ENCODE assay signal across 18 cellular contexts in the genomic region with DNA sequence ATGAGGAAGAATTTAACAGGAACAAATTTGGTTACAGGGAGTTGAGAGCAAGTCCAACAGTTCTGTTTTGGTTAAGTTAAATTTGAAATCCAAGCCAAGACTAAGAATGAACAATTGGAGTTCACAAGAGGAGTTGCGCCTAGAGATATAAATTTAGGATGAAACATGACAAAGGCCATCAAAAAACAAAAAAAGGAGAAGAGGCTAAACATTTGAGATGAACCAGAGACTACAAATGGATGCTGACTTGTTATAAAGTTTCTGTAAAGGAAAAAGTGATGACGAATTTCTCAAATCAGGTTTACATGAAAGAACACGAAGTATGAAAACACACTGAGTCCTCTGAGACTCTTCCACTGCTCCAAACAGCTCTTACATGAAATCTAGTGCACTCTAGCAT.
DNase-seq lines count a peak whose midpoint lies in the region; ATAC-seq and TF ChIP-seq lines count a peak whose summit lies in the region.
"Had no signal": no experiment of that assay in that cellular context is flagged by ENCODE, and none has a peak within 500 bp of the region (broad histone marks: within the 10 kb centered on the region; RNA-seq: fewer than 3 reads in every experiment).

No MANE protein-coding gene starts in this region.

- no peaks in the 10 kb centered on the region for H3K9me2 ChIP-seq in GM23338 (ENCODE audit: insufficient read depth)

- H3K27me3 Mint-ChIP-seq in GM23338 (ENCODE audit: insufficient read depth, low read depth, poor library complexity) = no peaks in the 10 kb centered on the region
- no peaks in the 10 kb centered on the region for H3K27me3 Mint-ChIP-seq in WTC11 (ENCODE audit: low read depth)
- H3K27me3 Mint-ChIP-seq: B cell; CD4-positive, alpha-beta T cell had no signal

- H3K27me3 ChIP-seq in GM23338 (ENCODE audit: insufficient read depth) (no peaks in the 10 kb centered on the region), stomach smooth muscle (ENCODE audit: control insufficient read depth in 1 of 2, insufficient read depth in 2 of 2, low read length in 2 of 2) (no peaks in the 10 kb centered on the region)
- H3K27me3 ChIP-seq: BLaER1 treated with 17β-estradiol and CSF1 and Interleukin-3, amounts not matched to agents 10 nM and 100 nM had no signal

- DNase-seq in GM23338 (ENCODE audit: low spot score) = no peak
- no peak for DNase-seq in WTC11 (ENCODE audit: low spot score)
- no peak for DNase-seq in inferior parietal cortex (ENCODE audit: extremely low spot score)
- no peak for DNase-seq in GM10266 (ENCODE audit: extremely low spot score)
- DNase-seq: AML-193; Caco-2; Calu3; CD4-positive, alpha-beta T cell; CD8-positive, alpha-beta T cell; DMS79 treated with DMSO at 0.1 percent for 48 hours; GF-D8 had no signal

- H2AFZ ChIP-seq in GM23338 = no peak overlapping the region

- no peaks in the 10 kb centered on the region for H3K9me3 ChIP-seq in stomach smooth muscle (ENCODE audit: control insufficient read depth in 2 of 2, low read length in 2 of 2)
- H3K9me3 ChIP-seq: A549; BLaER1 treated with 17β-estradiol and CSF1 and Interleukin-3, amounts not matched to agents 10 nM and 100 nM; Caco-2 had no signal

- no peaks in the 10 kb centered on the region for H3K9me3 Mint-ChIP-seq in GM23338
- no peaks in the 10 kb centered on the region for H3K9me3 Mint-ChIP-seq in WTC11
- H3K9me3 Mint-ChIP-seq: CD4-positive, alpha-beta T cell; CD8-positive, alpha-beta T cell had no signal

- TF ChIP-seq CTCF in GM23338 (conservative IDR thresholded peaks at IDR 0.05; ENCODE audit: low read depth in 2 of 2) (no peak), WTC11 (IDR thresholded peaks at IDR 0.05) (no peak), GM10266 (IDR thresholded peaks at IDR 0.05; ENCODE audit: control insufficient read depth, insufficient read depth, low read depth, missing control alignments) (no peak)

- H3K4me3 ChIP-seq in GM23338 (no peak overlapping the region), stomach smooth muscle (ENCODE audit: low read length in 2 of 2) (no peak overlapping the region)
- H3K4me3 ChIP-seq: A549; BLaER1 treated with 17β-estradiol and CSF1 and Interleukin-3, amounts not matched to agents 10 nM and 100 nM; GM12878 had no signal

- H3K4me1 ChIP-seq in GM23338 (ENCODE audit: insufficient read depth) = peaks cover 26% of the 10 kb centered on the region
- no peaks in the 10 kb centered on the region for H3K4me1 ChIP-seq in stomach smooth muscle (ENCODE audit: control insufficient read depth, insufficient read depth, low read length)
- H3K4me1 ChIP-seq: A549; BLaER1 treated with 17β-estradiol and CSF1 and Interleukin-3, amounts not matched to agents 10 nM and 100 nM; Caco-2 had no signal

- no peak overlapping the region for H3K27ac ChIP-seq in GM23338 (ENCODE audit: low read depth)
- H3K27ac ChIP-seq in stomach smooth muscle (ENCODE audit: low read length) = peak overlapping the region; percentile 46
- H3K27ac ChIP-seq: 22Rv1; A549; BLaER1 treated with 17β-estradiol and CSF1 and Interleukin-3, amounts not matched to agents 10 nM and 100 nM; C4-2B had no signal

- H3K4me3 Mint-ChIP-seq in GM23338 (no peak overlapping the region), WTC11 (no peak overlapping the region)
- H3K4me3 Mint-ChIP-seq: B cell; CD4-positive, alpha-beta T cell; CD8-positive, alpha-beta T cell had no signal

- H3K27ac Mint-ChIP-seq in GM23338 (peak overlapping the region; percentile 16; the same call in 1 of the 2 replicates), WTC11 (peak overlapping the region; percentile 48)
- H3K27ac Mint-ChIP-seq: B cell; CD4-positive, alpha-beta T cell; CD8-positive, alpha-beta T cell had no signal

- CTCF ChIA-PET in WTC11 (lab: Charles Lee) = no interaction called here

- H3F3A ChIP-seq in GM23338 (replicated peaks; ENCODE audit: low read depth) = no peaks in the 10 kb centered on the region

- peak overlapping the region in 1 of 2 donors; percentile 3 for H3K9ac ChIP-seq in stomach smooth muscle (ENCODE audit: low read length in 2 of 2)
- H3K9ac ChIP-seq: BLaER1 treated with 17β-estradiol and CSF1 and Interleukin-3, amounts not matched to agents 10 nM and 100 nM had no signal

- POLR2A ChIA-PET in WTC11 (lab: Charles Lee) = no interaction called here

- H3K79me2 ChIP-seq in GM23338 (replicated peaks; ENCODE audit: insufficient read depth) = no peaks in the 10 kb centered on the region

- H3K36me3 ChIP-seq in GM23338 (ENCODE audit: insufficient read depth) (no peaks in the 10 kb centered on the region), stomach smooth muscle (ENCODE audit: control insufficient read depth in 2 of 2, insufficient read depth in 2 of 2, low read length in 2 of 2) (no peaks in the 10 kb centered on the region)

- H3K4me1 Mint-ChIP-seq in GM23338 (peaks cover 22% of the 10 kb centered on the region; the same call in 2 of the 3 replicates), WTC11 (peaks cover 42% of the 10 kb centered on the region)
- H3K4me1 Mint-ChIP-seq: B cell had no signal

- H4K20me1 ChIP-seq in GM23338 (replicated peaks; ENCODE audit: insufficient read depth) = no peaks in the 10 kb centered on the region
- H4K20me1 ChIP-seq: BLaER1 treated with 17β-estradiol and CSF1 and Interleukin-3, amounts not matched to agents 10 nM and 100 nM had no signal

- H3K4me2 ChIP-seq in GM23338 = no peak overlapping the region
- H3K4me2 ChIP-seq: A549; BLaER1 treated with 17β-estradiol and CSF1 and Interleukin-3, amounts not matched to agents 10 nM and 100 nM had no signal

- H3K36me3 Mint-ChIP-seq in GM23338 (ENCODE audit: low read depth) = no peaks in the 10 kb centered on the region
- no peaks in the 10 kb centered on the region for H3K36me3 Mint-ChIP-seq in WTC11

- ATAC-seq in GM23338 = no peak
- no peak for ATAC-seq in WTC11
- ATAC-seq: A549; CD8-positive, alpha-beta T cell; GM12878 had no signal

TF ChIP-seq in WTC11, 78 proteins besides CTCF, POLR2A, EP300 and RAD21:
- TF ChIP-seq, protein P1, sequence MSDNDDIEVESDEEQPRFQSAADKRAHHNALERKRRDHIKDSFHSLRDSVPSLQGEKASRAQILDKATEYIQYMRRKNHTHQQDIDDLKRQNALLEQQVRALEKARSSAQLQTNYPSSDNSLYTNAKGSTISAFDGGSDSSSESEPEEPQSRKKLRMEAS (CRISPR knock-in tag; IDR thresholded peaks at IDR 0.05) = no peak
